Comparison of ENCODE assay signal across 12 cellular contexts in genomic region chr6:169487579-169488205, GRCh38.
DNase-seq lines count a peak whose midpoint lies in the region; ATAC-seq and TF ChIP-seq lines count a peak whose summit lies in the region.
"Had no signal": no experiment of that assay in that cellular context is flagged by ENCODE, and none has a peak within 500 bp of the region (broad histone marks: within the 10 kb centered on the region; RNA-seq: fewer than 3 reads in every experiment).

No MANE protein-coding gene starts in this region.

- peaks cover 4% of the 10 kb centered on the region for H3K36me3 Mint-ChIP-seq in glutamatergic neuron (ENCODE audit: unreplicated experiment)
- no peaks in the 10 kb centered on the region for H3K36me3 Mint-ChIP-seq in activated CD8-positive, alpha-beta memory T cell treated with anti-CD3 and anti-CD28 coated beads, Interleukin-2, amount 10 ng/mL, durations not matched to agents 7 days and 5 days
- H3K36me3 Mint-ChIP-seq: stimulated activated effector memory CD8-positive, alpha-beta T cell treated with anti-CD3 and anti-CD28 coated beads, Interleukin-12 subunit alpha, Interleukin-12 subunit beta, amount 100 ng/mL, for 72 hours had no signal

- no peaks in the 10 kb centered on the region for H3K4me1 ChIP-seq in RWPE2 (ENCODE audit: insufficient read depth, poor library complexity, severe bottlenecking)
- H3K4me1 ChIP-seq in neuron (ENCODE audit: insufficient read depth, low read length), result peaks cover 9% of the 10 kb centered on the region

- peak; percentile 18 for TF ChIP-seq CTCF in RWPE2 (IDR thresholded peaks at IDR 0.05; ENCODE audit: poor library complexity, severe bottlenecking)
- no peak for TF ChIP-seq CTCF in glutamatergic neuron (IDR thresholded peaks at IDR 0.05; ENCODE audit: partially characterized antibody, unreplicated experiment)

- ATAC-seq in RWPE2 (ENCODE audit: low read depth), result no peak
- ATAC-seq in activated CD8-positive, alpha-beta memory T cell treated with anti-CD3 and anti-CD28 coated beads, Interleukin-2, amount 10 ng/mL, durations not matched to agents 7 days and 5 days, result no peak
- ATAC-seq: stimulated activated effector memory CD8-positive, alpha-beta T cell treated with anti-CD3 and anti-CD28 coated beads, Interleukin-12 subunit alpha, Interleukin-12 subunit beta, amount 100 ng/mL, for 72 hours had no signal

- H3K9me3 ChIP-seq in RWPE2 (ENCODE audit: severe bottlenecking) (no peaks in the 10 kb centered on the region), neuron (ENCODE audit: low read length) (no peaks in the 10 kb centered on the region)

- H2AFZ ChIP-seq in neuron (ENCODE audit: low read depth, low read length), result peak overlapping the region; percentile 47

- H3K27ac Mint-ChIP-seq in glutamatergic neuron (ENCODE audit: unreplicated experiment), result no peak overlapping the region
- H3K27ac Mint-ChIP-seq in activated CD8-positive, alpha-beta memory T cell treated with anti-CD3 and anti-CD28 coated beads, Interleukin-2, amount 10 ng/mL, durations not matched to agents 7 days and 5 days, result no peak overlapping the region
- H3K27ac Mint-ChIP-seq: activated naive CD8-positive, alpha-beta T cell; immature natural killer cell; stimulated activated effector memory CD8-positive, alpha-beta T cell treated with anti-CD3 and anti-CD28 coated beads, Interleukin-12 subunit alpha, Interleukin-12 subunit beta, amount 100 ng/mL, for 72 hours had no signal

- peaks cover 3% of the 10 kb centered on the region for H3K27me3 Mint-ChIP-seq in glutamatergic neuron (ENCODE audit: unreplicated experiment)
- no peaks in the 10 kb centered on the region for H3K27me3 Mint-ChIP-seq in activated CD8-positive, alpha-beta memory T cell treated with anti-CD3 and anti-CD28 coated beads, Interleukin-2, amount 10 ng/mL, durations not matched to agents 7 days and 5 days
- H3K27me3 Mint-ChIP-seq: activated naive CD8-positive, alpha-beta T cell had no signal

- H3K9me3 Mint-ChIP-seq in glutamatergic neuron (ENCODE audit: unreplicated experiment), result peaks cover 2% of the 10 kb centered on the region
- peaks cover 4% of the 10 kb centered on the region for H3K9me3 Mint-ChIP-seq in activated CD8-positive, alpha-beta memory T cell treated with anti-CD3 and anti-CD28 coated beads, Interleukin-2, amount 10 ng/mL, durations not matched to agents 7 days and 5 days (ENCODE audit: low read depth)

- H3K27me3 ChIP-seq in RWPE2 (ENCODE audit: insufficient read depth, poor library complexity, severe bottlenecking) (no peaks in the 10 kb centered on the region), neuron (ENCODE audit: insufficient read depth, low read length) (no peaks in the 10 kb centered on the region)

- no peak overlapping the region for H3K27ac ChIP-seq in RWPE2 (ENCODE audit: poor library complexity, severe bottlenecking)

- H3K4me3 Mint-ChIP-seq in glutamatergic neuron (ENCODE audit: unreplicated experiment), result no peak overlapping the region
- no peak overlapping the region for H3K4me3 Mint-ChIP-seq in activated CD8-positive, alpha-beta memory T cell treated with anti-CD3 and anti-CD28 coated beads, Interleukin-2, amount 10 ng/mL, durations not matched to agents 7 days and 5 days
- H3K4me3 Mint-ChIP-seq: activated naive CD8-positive, alpha-beta T cell; immature natural killer cell; neural crest cell; stimulated activated effector memory CD8-positive, alpha-beta T cell treated with anti-CD3 and anti-CD28 coated beads, Interleukin-12 subunit alpha, Interleukin-12 subunit beta, amount 100 ng/mL, for 72 hours had no signal

- CTCF ChIA-PET in activated CD8-positive, alpha-beta memory T cell treated with anti-CD3 and anti-CD28 coated beads, Interleukin-2, amount 10 ng/mL, durations not matched to agents 7 days and 5 days (lab: Charles Lee), result no interaction called here

- peaks cover 3% of the 10 kb centered on the region for H3K4me1 Mint-ChIP-seq in glutamatergic neuron (ENCODE audit: low read depth, unreplicated experiment)
- no peaks in the 10 kb centered on the region for H3K4me1 Mint-ChIP-seq in activated CD8-positive, alpha-beta memory T cell treated with anti-CD3 and anti-CD28 coated beads, Interleukin-2, amount 10 ng/mL, durations not matched to agents 7 days and 5 days
- H3K4me1 Mint-ChIP-seq: immature natural killer cell; stimulated activated effector memory CD8-positive, alpha-beta T cell treated with anti-CD3 and anti-CD28 coated beads, Interleukin-12 subunit alpha, Interleukin-12 subunit beta, amount 100 ng/mL, for 72 hours had no signal

- DNase-seq in ELR (ENCODE audit: low read depth) (peak; percentile 23), RWPE2 (ENCODE audit: low spot score) (no peak), fibroblast of peridontal ligament (ENCODE audit: extremely low read depth) (peak; percentile 33), DMS114 treated with DMSO at 0.1 percent for 48 hours (lab: John Stamatoyannopoulos, UW; ENCODE audit: unreplicated experiment) (no peak), glutamatergic neuron (no peak)
- DNase-seq in activated CD8-positive, alpha-beta memory T cell treated with anti-CD3 and anti-CD28 coated beads, Interleukin-2, amount 10 ng/mL, durations not matched to agents 7 days and 5 days, result no peak
- DNase-seq: DND-41, immature natural killer cell had no signal

- H3K4me3 ChIP-seq in RWPE2 (ENCODE audit: severe bottlenecking) (no peak overlapping the region), neuron (ENCODE audit: low read length) (no peak overlapping the region)

- no peaks in the 10 kb centered on the region for H3K36me3 ChIP-seq in RWPE2 (ENCODE audit: low read depth)
- H3K36me3 ChIP-seq in neuron (ENCODE audit: insufficient read depth, low read length), result no peaks in the 10 kb centered on the region

Comparison
In these comparisons a context has a peak if more than half of its experiments do, and no peak if none do; other contexts are left out.
1. DNase-seq: peak in ELR (single experiment) and fibroblast of peridontal ligament (single experiment); none in RWPE2 (single experiment), DMS114 treated with DMSO at 0.1 percent for 48 hours (single experiment), glutamatergic neuron (single experiment) and activated CD8-positive, alpha-beta memory T cell treated with anti-CD3 and anti-CD28 coated beads, Interleukin-2, amount 10 ng/mL, durations not matched to agents 7 days and 5 days (single experiment).